8 cellular contexts compared by ENCODE assay signal in genomic region chr17:6443692-6444572, GRCh38. TPM values are rescaled to one million over a fixed set of nuclear protein-coding genes. Genes with fewer than 3 reads are reported as not detected.
A peak's percentile ranks its signal among the peaks of the same experiment; 100 is the strongest.
DNase-seq lines count a peak whose midpoint lies in the region; ATAC-seq and TF ChIP-seq lines count a peak whose summit lies in the region.

A gene with protein sequence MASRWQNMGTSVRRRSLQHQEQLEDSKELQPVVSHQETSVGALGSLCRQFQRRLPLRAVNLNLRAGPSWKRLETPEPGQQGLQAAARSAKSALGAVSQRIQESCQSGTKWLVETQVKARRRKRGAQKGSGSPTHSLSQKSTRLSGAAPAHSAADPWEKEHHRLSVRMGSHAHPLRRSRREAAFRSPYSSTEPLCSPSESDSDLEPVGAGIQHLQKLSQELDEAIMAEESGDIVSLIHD (plus strand): TSS chr17:6444455. CDS start chr17:6445111, 656 bp downstream.

- H3K36me3 ChIP-seq in adipocyte (ENCODE audit: control insufficient read depth, insufficient read depth, low read length, severe bottlenecking) (no peaks in the 10 kb centered on the region), heart left ventricle (no peaks in the 10 kb centered on the region), upper lobe of left lung (no peaks in the 10 kb centered on the region)

- H3K4me1 ChIP-seq in adipocyte (ENCODE audit: control insufficient read depth, insufficient read depth, low read length) (peaks cover 6% of the 10 kb centered on the region), heart left ventricle (peaks cover 0 to 17% (median 6%) of the 10 kb centered on the region in 12 donors), upper lobe of left lung (peaks cover 15 to 22% (median 17%) of the 10 kb centered on the region in 4 donors)

- H3K4me3 ChIP-seq in adipocyte (ENCODE audit: low read length) (peak within 1 kb of the TSS; percentile 87), heart left ventricle (peak within 1 kb of the TSS; percentile 24 to 72 (median 55)), upper lobe of left lung (peak within 1 kb of the TSS; percentile 23 to 63 (median 56))

- peak within 1 kb of the TSS; percentile 97 for H3K4me3 Mint-ChIP-seq in HFFc6
- peak within 1 kb of the TSS; percentile 76 to 87 (median 83) for H3K4me3 Mint-ChIP-seq in T-cell

- H3K36me3 Mint-ChIP-seq in HFFc6 (ENCODE audit: low read depth) (no peaks in the 10 kb centered on the region), T-cell (no peaks in the 10 kb centered on the region)

- TF ChIP-seq POLR2A in heart left ventricle (IDR thresholded peaks at IDR 0.05) = no peak
- TF ChIP-seq POLR2A in upper lobe of left lung (IDR thresholded peaks at IDR 0.05) = no peak

- H3K4me1 Mint-ChIP-seq in HFFc6 (ENCODE audit: low read depth) (peaks cover 33% of the 10 kb centered on the region), T-cell (peaks cover 7 to 13% (median 11%) of the 10 kb centered on the region in 3 donors)

- 1 to 2% (median 1%) methylated on average over 29 to 62 of the region's 62 CpGs for WGBS in heart left ventricle, 4 donors
- 1% methylated on average over 23 to 28 of the region's 62 CpGs for WGBS in upper lobe of left lung, 2 donors

- H3K27me3 Mint-ChIP-seq in HFFc6 (ENCODE audit: insufficient read depth) (peaks cover 11% of the 10 kb centered on the region), T-cell (peaks cover 13 to 14% of the 10 kb centered on the region in 2 donors)

- no peaks in the 10 kb centered on the region for H3K9me3 Mint-ChIP-seq in HFFc6
- no peaks in the 10 kb centered on the region for H3K9me3 Mint-ChIP-seq in T-cell

- peak within 1 kb of the TSS; percentile 83 for H3K9ac ChIP-seq in adipocyte (ENCODE audit: low read length)

- no peak for TF ChIP-seq EP300 in upper lobe of left lung (IDR thresholded peaks at IDR 0.05)

- peak within 1 kb of the TSS; percentile 91 for H3K27ac Mint-ChIP-seq in HFFc6
- H3K27ac Mint-ChIP-seq in T-cell = peak within 1 kb of the TSS; percentile 84 to 85

- H3K27me3 ChIP-seq in adipocyte (replicated peaks; ENCODE audit: control insufficient read depth, insufficient read depth, low read length) (no peaks in the 10 kb centered on the region), heart left ventricle (peaks cover 0 to 16% (median 5%) of the 10 kb centered on the region in 9 donors), upper lobe of left lung (no peaks in the 10 kb centered on the region)

- H3K9me3 ChIP-seq in adipocyte (ENCODE audit: control insufficient read depth, low read length) (no peaks in the 10 kb centered on the region), heart left ventricle (peaks cover 0 to 5% (median 0%) of the 10 kb centered on the region in 12 donors), upper lobe of left lung (no peaks in the 10 kb centered on the region)

- DNase-seq in GM04504 (ENCODE audit: low read depth) (peak; percentile 73), HFFc6 (peak; percentile 92), NCI-H1092 treated with DMSO at 0.1 percent for 48 hours (lab: John Stamatoyannopoulos, UW) (peak; percentile 90), T-cell (peak; percentile 78 to 91 (median 86)), adipocyte (ENCODE audit: low read depth) (peak; percentile 99), heart left ventricle (peak; percentile 94 to 97 (median 95)), posterior cingulate gyrus (peak; percentile 90 to 99 (median 96)), upper lobe of left lung (peak; percentile 93 to 99)

- ATAC-seq in T-cell (replicated peaks in 1 of 4) (peak; percentile 94 to 97 (median 96)), heart left ventricle (peak; percentile 97 to 100 (median 99)), upper lobe of left lung (ENCODE audit: low FRiP score in 2 of 2) (peak; percentile 96 to 99)

- H3K27ac ChIP-seq in heart left ventricle (peak within 1 kb of the TSS in 3 of 12 donors; percentile 35 to 62 (median 49)), upper lobe of left lung (peak within 1 kb of the TSS in 1 of 4 donors; percentile 46)

- intact Hi-C loops in heart left ventricle (cut with DNase I) (no loop called here), posterior cingulate gyrus (cut with DNase I) (no loop called here)

- TF ChIP-seq CTCF in HFFc6 (IDR thresholded peaks at IDR 0.05) (no peak), heart left ventricle (IDR thresholded peaks at IDR 0.05) (no peak), upper lobe of left lung (IDR thresholded peaks at IDR 0.05) (no peak)

- POLR2A ChIA-PET in T-cell (lab: Charles Lee) = interaction anchor here in 1 of 2 donors (0.7 kb wide), 1 partner anchor 859 kb away, joined by 5 read pairs; no protein-coding TSS in a partner anchor

- CTCF ChIA-PET in T-cell (lab: Charles Lee) = interaction anchor here (0.6 to 0.9 kb wide), 5 partner anchors 16 to 1196 kb away, joined by 3 to 14 read pairs (median 5); no protein-coding TSS in a partner anchor

RNA-seq across cellular contexts. Expression of the gene that starts here (rescaled TPM):
- 10 to 100 TPM; 17.0 to 42.5 (median 38.7) TPM for total RNA-seq in HFFc6 (2021; fragmentation: NEBNext Ultra II Directional; extraction: Animal tissue kit (Norgen Biotek cat#: 25700))
- total RNA-seq in T-cell (under 1 TPM in 3 of 5 donors, not detected in 2; 0.23 to 0.79 (median 0.43) TPM), heart left ventricle (1 to 10 TPM in 2 of 9 donors, under 1 TPM in 3, not detected in 4; 0.35 to 4.6 (median 0.75) TPM), upper lobe of left lung (1 to 10 TPM in 1 of 6 donors, under 1 TPM in 3, not detected in 2; 0.67 to 1.3 (median 0.77) TPM)
- under 1 TPM in 1 of 2 donors, not detected in 1; 0.21 TPM for polyA plus RNA-seq in heart left ventricle

Comparison
In these comparisons a context has a peak if more than half of its experiments do, and no peak if none do; other contexts are left out.
1. Peak in DNase-seq and ATAC-seq in T-cell; RNA of the gene not detected or under 1 TPM.